ENCODE assay signal across 8 cellular contexts in genomic region chr11:2884424-2884815, GRCh38. TPM values are rescaled to one million over a fixed set of nuclear protein-coding genes. Genes with fewer than 3 reads are reported as not detected.
A peak's percentile ranks its signal among the peaks of the same experiment; 100 is the strongest.
DNase-seq lines count a peak whose midpoint lies in the region; ATAC-seq and TF ChIP-seq lines count a peak whose summit lies in the region.
"Had no signal": no experiment of that assay in that cellular context is flagged by ENCODE, and none has a peak within 500 bp of the region (broad histone marks: within the 10 kb centered on the region; RNA-seq: fewer than 3 reads in every experiment).

No MANE protein-coding gene starts in this region.

- no peak for TF ChIP-seq CTCF in KMS-11 (conservative IDR thresholded peaks at IDR 0.05; ENCODE audit: low read depth, low read length)
- TF ChIP-seq CTCF in colonic mucosa (IDR thresholded peaks at IDR 0.05) = no peak
- no peak for TF ChIP-seq CTCF in left lung (IDR thresholded peaks at IDR 0.05)
- TF ChIP-seq CTCF in tibial artery (IDR thresholded peaks at IDR 0.05) = no peak

- peak; percentile 37 for ATAC-seq in left lung
- ATAC-seq in activated T-cell treated with anti-CD3 and anti-CD28 coated beads, Interleukin-2, amount 50 U/mL, for 4 hours = no peak

- no peaks in the 10 kb centered on the region for H4K20me1 ChIP-seq in KMS-11 (ENCODE audit: insufficient read depth)

- H3K27me3 ChIP-seq in KMS-11 (ENCODE audit: insufficient read depth, low read depth) = peaks cover 3% of the 10 kb centered on the region; the same call in 1 of the 2 replicates
- H3K27me3 ChIP-seq in colonic mucosa = peaks cover 8% of the 10 kb centered on the region
- peaks cover 0 to 62% of the 10 kb centered on the region in 2 donors for H3K27me3 ChIP-seq in left lung
- no peaks in the 10 kb centered on the region for H3K27me3 ChIP-seq in tibial artery

- intact Hi-C loops in colonic mucosa (cut with DNase I) (loop anchor here (10.0 kb wide), 1 partner anchor 180 kb away; no protein-coding TSS in a partner anchor), left lung (cut with DNase I) (no loop called here), tibial artery (cut with DNase I; ENCODE audit: low total_unique reads) (loop anchor here (10.0 kb wide), 1 partner anchor 540 kb away; no protein-coding TSS in a partner anchor)

- H3K36me3 Mint-ChIP-seq in activated T-cell treated with anti-CD3 and anti-CD28 coated beads, Interleukin-2, amount 50 U/mL, for 4 hours (ENCODE audit: insufficient read depth) = no peaks in the 10 kb centered on the region

- H2AFZ ChIP-seq in KMS-11 (ENCODE audit: low read depth) = peak overlapping the region; percentile 38; the same call in 1 of the 2 replicates

- peaks cover 8% of the 10 kb centered on the region for H3K27me3 Mint-ChIP-seq in activated T-cell treated with anti-CD3 and anti-CD28 coated beads, Interleukin-2, amount 50 U/mL, for 4 hours (ENCODE audit: low read depth)

- H3K9me3 ChIP-seq in colonic mucosa (no peaks in the 10 kb centered on the region), left lung (no peaks in the 10 kb centered on the region), tibial artery (no peaks in the 10 kb centered on the region)

- H3K36me3 ChIP-seq in KMS-11 (ENCODE audit: insufficient read depth) (no peaks in the 10 kb centered on the region), colonic mucosa (no peaks in the 10 kb centered on the region), left lung (no peaks in the 10 kb centered on the region), tibial artery (peaks cover 0 to 7% (median 3%) of the 10 kb centered on the region in 3 donors)

- no peaks in the 10 kb centered on the region for H3K79me2 ChIP-seq in KMS-11 (ENCODE audit: insufficient read depth, low read depth)

- no peaks in the 10 kb centered on the region for H3K9me3 Mint-ChIP-seq in activated T-cell treated with anti-CD3 and anti-CD28 coated beads, Interleukin-2, amount 50 U/mL, for 4 hours

- no peak overlapping the region for H3K4me3 Mint-ChIP-seq in activated T-cell treated with anti-CD3 and anti-CD28 coated beads, Interleukin-2, amount 50 U/mL, for 4 hours

- no peak overlapping the region for H3K27ac ChIP-seq in KMS-11
- H3K27ac ChIP-seq in colonic mucosa = no peak overlapping the region
- H3K27ac ChIP-seq in left lung = peak overlapping the region; percentile 65 to 75
- H3K27ac ChIP-seq in tibial artery = peak overlapping the region; percentile 81 to 83

- DNase-seq in colonic mucosa (no peak), left lung (peak in 1 of 2 donors; percentile 86), tibial artery (peak; percentile 64 to 82), GF-D8 (lab: John Stamatoyannopoulos, UW) (no peak)
- DNase-seq in activated T-cell treated with anti-CD3 and anti-CD28 coated beads, Interleukin-2, amount 50 U/mL, for 4 hours = no peak
- DNase-seq in stimulated activated CD4-positive, alpha-beta T cell treated with anti-CD3 and anti-CD28 coated beads, Interleukin-15, amount 100 ng/mL, for 24 hours = no peak
- DNase-seq: activated T-cell treated with anti-CD3 and anti-CD28 coated beads for 4 hours had no signal

- H3K9ac ChIP-seq in KMS-11 (no peak overlapping the region; the same call in 1 of the 2 replicates), colonic mucosa (ENCODE audit: low read depth in 2 of 2, low read length in 2 of 2) (peak overlapping the region; percentile 12 to 40)

- peaks cover 7% of the 10 kb centered on the region for H3K4me1 Mint-ChIP-seq in activated T-cell treated with anti-CD3 and anti-CD28 coated beads, Interleukin-2, amount 50 U/mL, for 4 hours (ENCODE audit: low read depth)

- H3K4me1 ChIP-seq in KMS-11 (ENCODE audit: low read depth, poor library complexity, severe bottlenecking) (peaks cover 4% of the 10 kb centered on the region), colonic mucosa (peaks cover 4% of the 10 kb centered on the region), left lung (peaks cover 0 to 36% of the 10 kb centered on the region in 2 donors), tibial artery (peaks cover 0 to 36% (median 14%) of the 10 kb centered on the region in 4 donors)

- no peak overlapping the region for H3K4me2 ChIP-seq in KMS-11

- H3K4me3 ChIP-seq in KMS-11 (IDR thresholded peaks at IDR 0.05; ENCODE audit: insufficient read depth, low read depth, low read length) (no peak overlapping the region), colonic mucosa (peak overlapping the region; percentile 62), left lung (peak overlapping the region; percentile 52 to 75), tibial artery (peak overlapping the region; percentile 87 to 89)

RNA-seq across cellular contexts. Expression of gene CDKN1C, which starts 1.2 kb away (rescaled TPM):
- total RNA-seq in colonic mucosa (10 to 100 TPM; 10.9 to 18.2 TPM), left lung (10 to 100 TPM; 18.0 to 31.7 TPM)
- total RNA-seq in activated T-cell treated with anti-CD3 and anti-CD28 coated beads, Interleukin-2, amount 50 U/mL, for 4 hours = 1 to 10 TPM in 1 of 3 donors, under 1 TPM in 2; 0.71 to 1.0 (median 0.76) TPM

RNA-seq across cellular contexts. Expression of gene PHLDA2, which starts 44.8 kb away (rescaled TPM):
- total RNA-seq in colonic mucosa = 10 to 100 TPM; 31.6 to 41.6 TPM
- 10 to 100 TPM; 28.3 to 50.0 TPM for total RNA-seq in left lung
- total RNA-seq in activated T-cell treated with anti-CD3 and anti-CD28 coated beads, Interleukin-2, amount 50 U/mL, for 4 hours = 10 to 100 TPM in 1 of 3 donors, 1 to 10 TPM in 2; 6.9 to 11.0 (median 8.6) TPM

Comparison
In these comparisons a context has a peak if more than half of its experiments do, and no peak if none do; other contexts are left out.
1. H3K27ac ChIP-seq: peak in left lung (2 of 2) and tibial artery (2 of 2); none in KMS-11 (single experiment) and colonic mucosa (single experiment).
2. DNase-seq: peak in tibial artery (2 of 2); none in colonic mucosa (single experiment), activated T-cell treated with anti-CD3 and anti-CD28 coated beads, Interleukin-2, amount 50 U/mL, for 4 hours (single experiment), GF-D8 (single experiment) and stimulated activated CD4-positive, alpha-beta T cell treated with anti-CD3 and anti-CD28 coated beads, Interleukin-15, amount 100 ng/mL, for 24 hours (single experiment).
3. RNA of gene CDKN1C, which starts 1.2 kb away (total RNA-seq): 18.0 to 31.7 TPM in left lung and 10.9 to 18.2 TPM in colonic mucosa; 0.71 to 1.0 TPM in activated T-cell treated with anti-CD3 and anti-CD28 coated beads, Interleukin-2, amount 50 U/mL, for 4 hours; every median in the first group is over 4 times any median in the second.
4. intact Hi-C loops: an anchor here in colonic mucosa (10.0 kb wide) and tibial artery (10.0 kb wide); none called in left lung.